26 cellular contexts compared by ENCODE assay signal in the genomic region with DNA sequence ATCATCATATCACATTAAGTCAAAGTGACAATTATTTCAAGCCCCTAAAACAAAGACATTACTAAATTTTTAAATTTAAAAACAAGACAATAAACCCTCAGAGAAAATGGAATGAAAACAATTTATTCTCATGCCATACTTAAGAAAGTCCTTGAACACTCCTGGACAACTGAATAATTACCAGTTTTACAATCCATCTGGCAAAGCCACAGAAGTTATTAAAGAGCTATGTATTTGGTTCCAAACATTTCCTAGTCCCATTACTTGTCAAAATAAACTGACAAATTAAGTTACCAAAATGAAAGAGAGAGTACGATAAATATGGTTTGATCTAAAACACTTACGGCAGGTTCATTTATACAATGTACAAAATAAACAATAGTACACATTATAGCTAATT.
"Had no signal": no experiment of that assay in that cellular context is flagged by ENCODE, and none has a peak within 500 bp of the region (broad histone marks: within the 10 kb centered on the region; RNA-seq: fewer than 3 reads in every experiment).

No MANE protein-coding gene starts in this region.

- H3K9me3 Mint-ChIP-seq: activated CD4-positive, alpha-beta memory T cell treated with anti-CD3 and anti-CD28 coated beads, Interleukin-2, amount 10 ng/mL, durations not matched to agents 7 days and 5 days; activated naive CD4-positive, alpha-beta T cell treated with anti-CD3 and anti-CD28 coated beads for 36 hours; activated naive CD8-positive, alpha-beta T cell treated with anti-CD3 and anti-CD28 coated beads, Interleukin-2, amount 10 ng/mL, durations not matched to agents 7 days and 5 days; activated T-helper 17 cell treated with anti-CD3 and anti-CD28 coated beads, Interleukin-2, amount 50 U/mL, for 72 hours had no signal

- H3K4me1 ChIP-seq: breast epithelium had no signal

- H3K4me1 Mint-ChIP-seq: activated naive CD8-positive, alpha-beta T cell treated with anti-CD3 and anti-CD28 coated beads, Interleukin-2, amount 10 ng/mL, durations not matched to agents 7 days and 5 days had no signal

- H3K36me3 ChIP-seq: adrenal gland, breast epithelium had no signal

- H3K9me3 ChIP-seq: adrenal gland, breast epithelium had no signal

- ATAC-seq: activated CD4-positive, alpha-beta T cell treated with anti-CD3 and anti-CD28 coated beads for 36 hours; activated T-helper 17 cell treated with anti-CD3 and anti-CD28 coated beads, Interleukin-2, amount 50 U/mL, for 72 hours had no signal

- H3K27me3 ChIP-seq: adrenal gland, breast epithelium had no signal

- DNase-seq: activated CD4-positive, alpha-beta memory T cell treated with anti-CD3 and anti-CD28 coated beads, Interleukin-2, amount 10 ng/mL, durations not matched to agents 7 days and 5 days; activated CD4-positive, alpha-beta T cell treated with anti-CD3 and anti-CD28 coated beads for 36 hours; activated CD4-positive, alpha-beta T cell treated with anti-CD3 and anti-CD28 coated beads, Interleukin-2, amount 50 U/mL, for 1 hour; activated CD4-positive, CD25-positive, alpha-beta regulatory T cell; activated gamma-delta T cell; activated naive CD4-positive, alpha-beta T cell treated with anti-CD3 and anti-CD28 coated beads for 36 hours; activated naive CD8-positive, alpha-beta T cell treated with anti-CD3 and anti-CD28 coated beads, Interleukin-2, amount 10 ng/mL, durations not matched to agents 7 days and 5 days; activated T-cell treated with anti-CD3 and anti-CD28 coated beads for 4 hours; activated T-cell treated with anti-CD3 and anti-CD28 coated beads, Interleukin-2, amount 50 U/mL, for 48 hours; adrenal gland; anterior cingulate cortex; caudate nucleus; Karpas-422; MM.1S; NCI-H1105; NCI-H1436; NCI-H187 treated with DMSO at 0.1 percent for 48 hours; NCI-H2081 treated with DMSO at 0.1 percent for 48 hours; NCI-H446 treated with DMSO at 0.1 percent for 48 hours; NCI-H524 treated with DMSO at 0.1 percent for 48 hours; NCI-H748 treated with DMSO at 0.1 percent for 48 hours; SIG-M5; T-helper 2 cell had no signal

- H3K4me3 ChIP-seq: adrenal gland, breast epithelium had no signal

- H3K27me3 Mint-ChIP-seq: activated CD4-positive, alpha-beta memory T cell treated with anti-CD3 and anti-CD28 coated beads, Interleukin-2, amount 10 ng/mL, durations not matched to agents 7 days and 5 days; activated CD4-positive, alpha-beta T cell treated with anti-CD3 and anti-CD28 coated beads for 36 hours; activated naive CD8-positive, alpha-beta T cell treated with anti-CD3 and anti-CD28 coated beads, Interleukin-2, amount 10 ng/mL, durations not matched to agents 7 days and 5 days; activated T-helper 17 cell treated with anti-CD3 and anti-CD28 coated beads, Interleukin-2, amount 50 U/mL, for 72 hours had no signal

- H3K27ac Mint-ChIP-seq: activated CD4-positive, alpha-beta memory T cell treated with anti-CD3 and anti-CD28 coated beads, Interleukin-2, amount 10 ng/mL, durations not matched to agents 7 days and 5 days; activated CD4-positive, alpha-beta T cell treated with anti-CD3 and anti-CD28 coated beads for 36 hours; activated naive CD4-positive, alpha-beta T cell treated with anti-CD3 and anti-CD28 coated beads for 36 hours; activated naive CD8-positive, alpha-beta T cell treated with anti-CD3 and anti-CD28 coated beads, Interleukin-2, amount 10 ng/mL, durations not matched to agents 7 days and 5 days; activated T-helper 17 cell treated with anti-CD3 and anti-CD28 coated beads, Interleukin-2, amount 50 U/mL, for 72 hours had no signal

- H3K4me3 Mint-ChIP-seq: activated CD4-positive, alpha-beta memory T cell treated with anti-CD3 and anti-CD28 coated beads, Interleukin-2, amount 10 ng/mL, durations not matched to agents 7 days and 5 days; activated CD4-positive, alpha-beta T cell treated with anti-CD3 and anti-CD28 coated beads for 36 hours; activated naive CD4-positive, alpha-beta T cell treated with anti-CD3 and anti-CD28 coated beads for 36 hours; activated naive CD8-positive, alpha-beta T cell treated with anti-CD3 and anti-CD28 coated beads, Interleukin-2, amount 10 ng/mL, durations not matched to agents 7 days and 5 days; activated T-helper 17 cell treated with anti-CD3 and anti-CD28 coated beads, Interleukin-2, amount 50 U/mL, for 72 hours had no signal

- H3K27ac ChIP-seq: adrenal gland, breast epithelium, VCaP had no signal
